ENCODE assay signal across 1 cellular context in the genomic region with DNA sequence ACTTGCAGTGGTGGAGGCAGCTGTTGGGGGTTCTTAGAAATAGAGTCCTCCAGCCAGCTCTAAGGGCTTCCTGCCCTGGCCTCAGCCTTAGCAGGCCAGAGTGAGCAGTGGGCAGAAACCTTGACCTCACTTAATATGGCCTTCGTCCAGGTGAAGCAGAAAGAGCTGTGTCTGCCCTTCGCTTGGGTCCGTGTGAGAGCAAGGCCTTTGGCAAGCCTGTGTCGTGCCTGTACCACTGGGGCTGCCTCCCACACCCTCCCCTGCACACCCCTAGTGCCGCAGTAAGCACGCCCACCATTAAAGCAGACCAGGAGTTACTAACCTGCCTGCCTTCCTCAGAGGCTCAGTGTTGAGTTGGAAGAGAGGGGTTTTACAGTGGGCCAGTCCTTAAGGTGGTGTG.
TF ChIP-seq lines count a peak whose summit lies in the region.

No MANE protein-coding gene starts in this region.

TF ChIP-seq in GM12878, 131 proteins besides CTCF, POLR2A, EP300 and RAD21:
- TF ChIP-seq POLR2AphosphoS5 (IDR thresholded peaks at IDR 0.05; ENCODE audit: low read length): peak; percentile 57; the same call in 1 of the 2 replicates
- no peak for TF ChIP-seq FOXM1 (IDR thresholded peaks at IDR 0.05; ENCODE audit: low read depth, low read length)
TF ChIP-seq in GM12878: peak in this region for 1.
